Comparison of ENCODE assay signal across 8 cellular contexts in genomic region chr4:13548984-13549546, GRCh38. TPM values are rescaled to one million over a fixed set of nuclear protein-coding genes. Genes with fewer than 3 reads are reported as not detected.
DNase-seq lines count a peak whose midpoint lies in the region; ATAC-seq and TF ChIP-seq lines count a peak whose summit lies in the region.

No MANE protein-coding gene starts in this region.

- no peaks in the 10 kb centered on the region for H3K79me2 ChIP-seq in HCT116 (ENCODE audit: insufficient read depth, low read length)

- DNase-seq in GDM1 (lab: John Stamatoyannopoulos, UW) (peak; percentile 58), HCT116 (ENCODE audit: low read depth, low spot score) (peak; percentile 79), MG63 (peak; percentile 55), SJCRH30 (peak; percentile 85 to 96), globus pallidus (ENCODE audit: low spot score) (peak; percentile 68), ovary (peak; percentile 61 to 82 (median 72)), thyroid gland (peak; percentile 69 to 76)
- DNase-seq in activated gamma-delta T cell treated with anti-CD3 and anti-CD28 coated beads, Interleukin-2, amount 50 U/mL, for 16 hours (ENCODE audit: low read depth) = peak; percentile 72

- TF ChIP-seq CTCF in HCT116 (IDR thresholded peaks at IDR 0.05 in 2 of 3, conservative IDR thresholded peaks at IDR 0.05 in 1 of 3; ENCODE audit: borderline replicate concordance in 1 of 3, insufficient read depth in 1 of 3, low read depth in 2 of 3, low read length in 2 of 3) (peak; percentile 75 to 92 (median 77)), ovary (IDR thresholded peaks at IDR 0.05) (peak; percentile 18 to 45 (median 42)), thyroid gland (IDR thresholded peaks at IDR 0.05) (peak; percentile 61 to 88 (median 82))

- H3K4me3 ChIP-seq in HCT116 (replicated peaks in 1 of 2; ENCODE audit: low read depth in 1 of 2, low read length in 2 of 2) (peak overlapping the region; percentile 36 to 59), MG63 (peak overlapping the region; percentile 47), SJCRH30 (peak overlapping the region; percentile 57), ovary (peak overlapping the region; percentile 15), thyroid gland (replicated peaks in 1 of 3) (no peak overlapping the region)

- intact Hi-C loops in HCT116 (cut with micrococcal nuclease) = loop anchor here (1.0 to 10.0 kb wide), 4 partner anchors 144 to 820 kb away; no protein-coding TSS in a partner anchor
- intact Hi-C loops in ovary (cut with DNase I) = loop anchor here in 2 of 4 donors (5.0 to 10.0 kb wide), 2 partner anchors 694 to 697 kb away; no protein-coding TSS in a partner anchor
- intact Hi-C loops in thyroid gland (cut with DNase I) = loop anchor here (5.0 to 10.0 kb wide), 2 partner anchors 697 to 814 kb away; no protein-coding TSS in a partner anchor

- BruUV-seq in HCT116 (replicated peaks; lab: Mats Ljungman, UMichigan) = no TSS peak

- peak; percentile 58 for ATAC-seq in HCT116

- no peak for TF ChIP-seq EP300 in ovary (IDR thresholded peaks at IDR 0.05)

- RAD21 ChIA-PET in HCT116 (lab: Charles Lee; ENCODE audit: low non-redundant PET in 1 of 2, low total read pairs in 2 of 2, uncharacterized antibody in 2 of 2, unreplicated experiment in 2 of 2) = interaction anchor here in 1 of 2 experiments (1.6 kb wide), 1 partner anchor 697 kb away, joined by 5 read pairs; no protein-coding TSS in a partner anchor

- peak overlapping the region; percentile 96 for H3K4me2 ChIP-seq in HCT116 (ENCODE audit: low read length)

- peak overlapping the region; percentile 9; the same call in 1 of the 2 replicates for H3K9ac ChIP-seq in HCT116 (ENCODE audit: low read length)

- POLR2A ChIA-PET in HCT116 (lab: Charles Lee) = no interaction called here

- H3K27ac ChIP-seq in HCT116 (ENCODE audit: low read depth, low read length) (no peak overlapping the region), SJCRH30 (no peak overlapping the region), ovary (no peak overlapping the region), thyroid gland (no peak overlapping the region)

- H3K4me1 ChIP-seq in HCT116 (ENCODE audit: control insufficient read depth in 1 of 2, insufficient read depth in 2 of 2, low read length in 2 of 2) (peaks cover 8 to 31% of the 10 kb centered on the region in 2 experiments), SJCRH30 (peaks cover 6% of the 10 kb centered on the region; the same call in 1 of the 2 replicates), ovary (ENCODE audit: insufficient read depth) (peaks cover 3% of the 10 kb centered on the region), thyroid gland (peaks cover 17 to 33% of the 10 kb centered on the region in 2 donors)

- no peaks in the 10 kb centered on the region for H3K27me3 ChIP-seq in HCT116 (ENCODE audit: insufficient read depth, low read length)
- no peaks in the 10 kb centered on the region for H3K27me3 ChIP-seq in MG63
- no peaks in the 10 kb centered on the region for H3K27me3 ChIP-seq in SJCRH30
- H3K27me3 ChIP-seq in ovary = peaks cover 4% of the 10 kb centered on the region
- peaks cover 39% of the 10 kb centered on the region for H3K27me3 ChIP-seq in thyroid gland

- TF ChIP-seq POLR2A in HCT116 (IDR thresholded peaks at IDR 0.05; ENCODE audit: borderline replicate concordance, extremely low read depth, insufficient read depth, insufficient read length) (no peak), ovary (IDR thresholded peaks at IDR 0.05) (no peak), thyroid gland (IDR thresholded peaks at IDR 0.05) (no peak)

- H4K20me1 ChIP-seq in HCT116 (ENCODE audit: insufficient read depth) = no peaks in the 10 kb centered on the region

- CTCF ChIA-PET in HCT116 (lab: Charles Lee) = interaction anchor here (1.0 to 1.7 kb wide), 2 partner anchors 696 to 703 kb away, joined by 4 to 10 read pairs; no protein-coding TSS in a partner anchor

- H3K9me3 ChIP-seq in HCT116 (ENCODE audit: control insufficient read depth in 1 of 2, insufficient read depth in 1 of 2, low read depth in 1 of 2, low read length in 2 of 2) (no peaks in the 10 kb centered on the region), MG63 (no peaks in the 10 kb centered on the region), SJCRH30 (replicated peaks) (peaks cover 13% of the 10 kb centered on the region), ovary (no peaks in the 10 kb centered on the region), thyroid gland (no peaks in the 10 kb centered on the region)

- H2AFZ ChIP-seq in HCT116 (ENCODE audit: low read depth, low read length, poor library complexity, severe bottlenecking) = peak overlapping the region; percentile 76

- no peaks in the 10 kb centered on the region for H3K36me3 ChIP-seq in HCT116 (ENCODE audit: control insufficient read depth in 1 of 2, insufficient read depth in 2 of 2, low read length in 2 of 2)
- H3K36me3 ChIP-seq in MG63 = no peaks in the 10 kb centered on the region
- H3K36me3 ChIP-seq in SJCRH30 = no peaks in the 10 kb centered on the region
- H3K36me3 ChIP-seq in ovary = no peaks in the 10 kb centered on the region
- no peaks in the 10 kb centered on the region for H3K36me3 ChIP-seq in thyroid gland

- no peaks in the 10 kb centered on the region for H3K9me2 ChIP-seq in HCT116 (ENCODE audit: insufficient read depth)

- TF ChIP-seq RAD21 in HCT116 (IDR thresholded peaks at IDR 0.05; ENCODE audit: low read depth) = peak; percentile 97

- WGBS in ovary, 3 donors = 2 to 4% (median 3%) methylated on average over 21 of the region's 21 CpGs
- 5% methylated on average over 13 to 21 of the region's 21 CpGs for WGBS in thyroid gland, 2 donors

TF ChIP-seq in HCT116, 20 proteins besides CTCF, POLR2A, EP300 and RAD21:
- TF ChIP-seq YY1 (IDR thresholded peaks at IDR 0.05; ENCODE audit: extremely low read depth, insufficient replicate concordance, low read depth, low read length) = peak; percentile 20
- no peak for TF ChIP-seq SRF (IDR thresholded peaks at IDR 0.05; ENCODE audit: low read depth)

RNA-seq across cellular contexts. Expression of gene NKX3-2, which starts 4.8 kb away (rescaled TPM):
- total RNA-seq in HCT116 (2021; ENCODE audit: unreplicated experiment) (1.4 TPM), ovary (1 to 10 TPM in 1 of 7 donors, under 1 TPM in 5, not detected in 1; 0.10 to 1.4 (median 0.49) TPM), thyroid gland (under 1 TPM; 0.29 to 0.81 (median 0.58) TPM)
- 0.45 and 0.75 TPM in 2 replicates for polyA plus RNA-seq in HCT116 (2012)
- total RNA-seq in MG63 (2014; rRNA removed; shearing (Covaris generic); ENCODE audit: low replicate concordance) = 1.2 and 1.5 TPM in 2 replicates
- 3.0 and 3.4 TPM in 2 replicates for total RNA-seq in SJCRH30 (2014; rRNA removed; shearing (Covaris generic))
- under 1 TPM; 0.10 to 0.21 TPM for polyA plus RNA-seq in ovary

Comparison
In these comparisons a context has a peak if more than half of its experiments do, and no peak if none do; other contexts are left out.
1. H3K4me3 ChIP-seq: peak in HCT116 (2 of 2), MG63 (single experiment), SJCRH30 (single experiment) and ovary (single experiment); none in thyroid gland (0 of 3).
2. Peak in every context shown above with its lines, with median percentiles within 50 percentile points of each other: DNase-seq and CTCF ChIP-seq.